Comparison of ENCODE assay signal across 32 cellular contexts in the genomic region with DNA sequence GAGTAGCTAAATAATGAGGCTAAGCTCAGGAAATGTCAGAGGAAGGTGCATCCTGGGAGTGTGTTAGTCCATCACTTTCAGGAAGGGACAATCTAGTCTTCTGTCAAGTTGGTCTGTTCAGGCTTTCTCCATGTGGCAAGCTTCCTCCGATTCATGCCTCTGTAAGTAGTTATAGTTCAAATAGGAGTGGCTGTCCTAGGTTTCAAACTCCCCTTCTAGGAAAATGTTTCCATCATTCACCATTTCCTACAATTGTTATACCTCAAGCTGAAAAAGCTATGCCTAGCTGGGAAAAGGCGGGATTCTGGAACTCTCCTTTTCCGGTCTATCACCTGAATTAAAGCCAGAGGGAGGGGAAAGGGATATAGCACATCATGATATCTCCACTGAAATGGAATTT.
"Had no signal": no experiment of that assay in that cellular context is flagged by ENCODE, and none has a peak within 500 bp of the region (broad histone marks: within the 10 kb centered on the region; RNA-seq: fewer than 3 reads in every experiment).

No MANE protein-coding gene starts in this region.

- H3K4me3 Mint-ChIP-seq: activated CD4-positive, alpha-beta memory T cell treated with anti-CD3 and anti-CD28 coated beads for 36 hours; activated CD4-positive, alpha-beta T cell treated with anti-CD3 and anti-CD28 coated beads, Interleukin-2, amount 10 ng/mL, durations not matched to agents 24 days and 14 days; activated naive CD4-positive, alpha-beta T cell treated with anti-CD3 and anti-CD28 coated beads for 36 hours; activated naive CD8-positive, alpha-beta T cell treated with anti-CD3 and anti-CD28 coated beads for 36 hours; activated T-helper 1 cell treated with anti-CD3 and anti-CD28 coated beads, Interleukin-12 subunit alpha, Interleukin-12 subunit beta, Interleukin-2, Interleukin-4 antibody, amounts not matched to agents 30 ng/mL and 10 ng/mL and 1 ng/mL, durations not matched to agents 14 hours and 24 hours and 36 hours; central memory CD8-positive, alpha-beta T cell; dendritic cell treated with granulocyte-macrophage colony-stimulating factor and Interleukin-4, amounts not matched to agents 40 ng/mL and 50 ng/mL, for 4 days; natural killer cell treated with Interleukin-12 subunit alpha and Interleukin-12 subunit beta and Interleukin-15 and Interleukin-18, amount 100 ng/mL, for 72 hours; stimulated activated effector memory CD8-positive, alpha-beta T cell treated with anti-CD3 and anti-CD28 coated beads, Interleukin-12 subunit alpha, Interleukin-12 subunit beta, amount 100 ng/mL, for 72 hours; stimulated activated naive CD8-positive, alpha-beta T cell treated with anti-CD3 and anti-CD28 coated beads, Interleukin-15, Interleukin-2, amounts not matched to agents 100 ng/mL and 50 ng/mL, for 24 hours; T-helper 1 cell treated with Interleukin-12 subunit alpha and Interleukin-12 subunit beta and Interleukin-4 antibody, amounts not matched to agents 30 μg/mL and 1 μg/mL, for 36 hours had no signal

- H3K9me3 ChIP-seq: adrenal gland, mucosa of descending colon had no signal

- ATAC-seq: activated CD4-positive, CD25-positive, alpha-beta regulatory T cell treated with anti-CD3 and anti-CD28 coated beads, Interleukin-2, amount 50 U/mL, for 24 hours; mucosa of descending colon; natural killer cell treated with Interleukin-12 subunit alpha and Interleukin-12 subunit beta and Interleukin-15 and Interleukin-18, amount 100 ng/mL, for 72 hours; sciatic nerve; stimulated activated effector memory CD8-positive, alpha-beta T cell treated with anti-CD3 and anti-CD28 coated beads, Interleukin-12 subunit alpha, Interleukin-12 subunit beta, amount 100 ng/mL, for 72 hours had no signal

- H3K9me3 Mint-ChIP-seq: activated CD4-positive, alpha-beta memory T cell treated with anti-CD3 and anti-CD28 coated beads for 36 hours; activated CD4-positive, alpha-beta T cell treated with anti-CD3 and anti-CD28 coated beads, Interleukin-2, amount 10 ng/mL, durations not matched to agents 24 days and 14 days; activated naive CD4-positive, alpha-beta T cell treated with anti-CD3 and anti-CD28 coated beads for 36 hours; activated T-helper 1 cell treated with anti-CD3 and anti-CD28 coated beads, Interleukin-12 subunit alpha, Interleukin-12 subunit beta, Interleukin-2, Interleukin-4 antibody, amounts not matched to agents 30 ng/mL and 10 ng/mL and 1 ng/mL, durations not matched to agents 14 hours and 24 hours and 36 hours; dendritic cell treated with granulocyte-macrophage colony-stimulating factor and Interleukin-4, amounts not matched to agents 40 ng/mL and 50 ng/mL, for 4 days; stimulated activated naive CD8-positive, alpha-beta T cell treated with anti-CD3 and anti-CD28 coated beads, Interleukin-15, Interleukin-2, amounts not matched to agents 100 ng/mL and 50 ng/mL, for 24 hours; T-helper 1 cell treated with Interleukin-12 subunit alpha and Interleukin-12 subunit beta and Interleukin-4 antibody, amounts not matched to agents 30 μg/mL and 1 μg/mL, for 36 hours had no signal

- H3K27me3 ChIP-seq: adrenal gland, hepatocyte had no signal

- H3K4me1 Mint-ChIP-seq: activated CD4-positive, alpha-beta T cell treated with anti-CD3 and anti-CD28 coated beads, Interleukin-2, amount 10 ng/mL, durations not matched to agents 24 days and 14 days; activated naive CD8-positive, alpha-beta T cell treated with anti-CD3 and anti-CD28 coated beads for 36 hours; central memory CD8-positive, alpha-beta T cell; stimulated activated effector memory CD8-positive, alpha-beta T cell treated with anti-CD3 and anti-CD28 coated beads, Interleukin-12 subunit alpha, Interleukin-12 subunit beta, amount 100 ng/mL, for 72 hours had no signal

- H3K4me1 ChIP-seq: adrenal gland had no signal

- H3K36me3 ChIP-seq: adrenal gland, thoracic aorta, WERI-Rb-1 had no signal

- H3K4me3 ChIP-seq: adrenal gland, hepatocyte, mucosa of descending colon, skin epidermis, thoracic aorta had no signal

- DNase-seq: activated CD4-positive, alpha-beta memory T cell treated with anti-CD3 and anti-CD28 coated beads for 36 hours; activated CD4-positive, alpha-beta T cell treated with anti-CD3 and anti-CD28 coated beads, Interleukin-2, amount 10 ng/mL, durations not matched to agents 24 days and 14 days; activated CD8-positive, alpha-beta memory T cell treated with anti-CD3 and anti-CD28 coated beads, Interleukin-2, amount 50 U/mL, for 4 hours; activated effector memory CD4-positive, alpha-beta T cell treated with anti-CD3 and anti-CD28 coated beads, Interleukin-2, amount 50 U/mL, for 16 hours; activated naive CD4-positive, alpha-beta T cell treated with anti-CD3 and anti-CD28 coated beads for 36 hours; activated naive CD8-positive, alpha-beta T cell treated with anti-CD3 and anti-CD28 coated beads for 36 hours; activated T-cell treated with anti-CD3 and anti-CD28 coated beads, Interleukin-2, amount 50 U/mL, for 1 hour; adrenal gland; effector CD8-positive, alpha-beta T cell; erythroblast; islet precursor cell; mucosa of descending colon; posterior cingulate gyrus; SK-N-SH; stimulated activated CD4-positive, alpha-beta T cell treated with anti-CD3 and anti-CD28 coated beads, Interleukin-12 subunit alpha, Interleukin-12 subunit beta, amount 100 ng/mL, for 4 hours; stimulated activated CD4-positive, alpha-beta T cell treated with anti-CD3 and anti-CD28 coated beads, Interleukin-4, amount 100 ng/mL, for 1 hour; SW 1271; T-helper 9 cell; trophoblast cell; WERI-Rb-1 had no signal

- H3K27me3 Mint-ChIP-seq: activated CD4-positive, alpha-beta memory T cell treated with anti-CD3 and anti-CD28 coated beads for 36 hours; activated CD4-positive, alpha-beta T cell treated with anti-CD3 and anti-CD28 coated beads, Interleukin-2, amount 10 ng/mL, durations not matched to agents 24 days and 14 days; activated naive CD8-positive, alpha-beta T cell treated with anti-CD3 and anti-CD28 coated beads for 36 hours; central memory CD8-positive, alpha-beta T cell; dendritic cell treated with granulocyte-macrophage colony-stimulating factor and Interleukin-4, amounts not matched to agents 40 ng/mL and 50 ng/mL, for 4 days; natural killer cell treated with Interleukin-12 subunit alpha and Interleukin-12 subunit beta and Interleukin-15 and Interleukin-18, amount 100 ng/mL, for 72 hours; stimulated activated naive CD8-positive, alpha-beta T cell treated with anti-CD3 and anti-CD28 coated beads, Interleukin-15, Interleukin-2, amounts not matched to agents 100 ng/mL and 50 ng/mL, for 24 hours had no signal

- H3K27ac Mint-ChIP-seq: activated CD4-positive, alpha-beta memory T cell treated with anti-CD3 and anti-CD28 coated beads for 36 hours; activated CD4-positive, alpha-beta T cell treated with anti-CD3 and anti-CD28 coated beads, Interleukin-2, amount 10 ng/mL, durations not matched to agents 24 days and 14 days; activated naive CD4-positive, alpha-beta T cell treated with anti-CD3 and anti-CD28 coated beads for 36 hours; activated naive CD8-positive, alpha-beta T cell treated with anti-CD3 and anti-CD28 coated beads for 36 hours; activated T-helper 1 cell treated with anti-CD3 and anti-CD28 coated beads, Interleukin-12 subunit alpha, Interleukin-12 subunit beta, Interleukin-2, Interleukin-4 antibody, amounts not matched to agents 30 ng/mL and 10 ng/mL and 1 ng/mL, durations not matched to agents 14 hours and 24 hours and 36 hours; dendritic cell treated with granulocyte-macrophage colony-stimulating factor and Interleukin-4, amounts not matched to agents 40 ng/mL and 50 ng/mL, for 4 days; natural killer cell treated with Interleukin-12 subunit alpha and Interleukin-12 subunit beta and Interleukin-15 and Interleukin-18, amount 100 ng/mL, for 72 hours; stimulated activated effector memory CD8-positive, alpha-beta T cell treated with anti-CD3 and anti-CD28 coated beads, Interleukin-12 subunit alpha, Interleukin-12 subunit beta, amount 100 ng/mL, for 72 hours; stimulated activated naive CD8-positive, alpha-beta T cell treated with anti-CD3 and anti-CD28 coated beads, Interleukin-15, Interleukin-2, amounts not matched to agents 100 ng/mL and 50 ng/mL, for 24 hours; T-helper 1 cell treated with Interleukin-12 subunit alpha and Interleukin-12 subunit beta and Interleukin-4 antibody, amounts not matched to agents 30 μg/mL and 1 μg/mL, for 36 hours had no signal

- H3K36me3 Mint-ChIP-seq: activated CD4-positive, alpha-beta memory T cell treated with anti-CD3 and anti-CD28 coated beads for 36 hours; activated naive CD8-positive, alpha-beta T cell treated with anti-CD3 and anti-CD28 coated beads for 36 hours; natural killer cell treated with Interleukin-12 subunit alpha and Interleukin-12 subunit beta and Interleukin-15 and Interleukin-18, amount 100 ng/mL, for 72 hours; stimulated activated effector memory CD8-positive, alpha-beta T cell treated with anti-CD3 and anti-CD28 coated beads, Interleukin-12 subunit alpha, Interleukin-12 subunit beta, amount 100 ng/mL, for 72 hours had no signal

- H3K27ac ChIP-seq: hepatocyte, thoracic aorta, WERI-Rb-1 had no signal
